ENCODE assay signal across 8 cellular contexts in the genomic region with DNA sequence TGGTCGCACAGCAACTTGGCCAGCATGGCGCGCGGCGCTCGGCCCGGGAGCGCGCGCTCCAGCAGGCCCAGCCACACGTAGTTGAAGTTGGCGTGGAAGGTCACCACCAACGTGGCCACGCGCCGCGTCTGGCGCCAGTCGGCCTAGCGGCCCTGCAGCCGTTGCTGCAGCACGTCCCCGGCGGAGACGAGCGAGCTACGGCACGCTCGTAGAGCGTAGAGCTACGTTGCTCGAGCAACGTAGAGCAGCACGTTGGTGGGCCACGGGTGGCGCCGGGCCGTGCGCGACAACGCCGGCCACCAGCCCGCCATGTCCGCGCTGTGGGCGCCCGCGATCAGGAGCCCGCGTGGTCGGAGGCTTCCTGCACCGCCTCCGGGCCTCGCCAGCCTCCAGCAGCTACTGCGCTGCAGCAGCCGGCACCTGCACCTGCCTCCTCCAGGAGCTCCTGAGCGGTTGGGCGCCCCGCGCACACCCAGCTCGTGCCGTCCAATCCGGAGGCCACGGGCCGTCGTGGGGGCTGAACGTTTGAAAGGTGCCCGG. TPM values are rescaled to one million over a fixed set of nuclear protein-coding genes. Genes with fewer than 3 reads are reported as not detected.
A peak's percentile ranks its signal among the peaks of the same experiment; 100 is the strongest.
DNase-seq lines count a peak whose midpoint lies in the region; ATAC-seq and TF ChIP-seq lines count a peak whose summit lies in the region.

No MANE protein-coding gene starts in this region.

- H3K18ac ChIP-seq in IMR-90 (ENCODE audit: low read depth, low read length): no peak overlapping the region

- no peak overlapping the region for H2BK5ac ChIP-seq in IMR-90 (ENCODE audit: low read depth, low read length, poor library complexity, severe bottlenecking)

- H3K36me3 Mint-ChIP-seq in T-cell: no peaks in the 10 kb centered on the region

- H3K27ac Mint-ChIP-seq in T-cell: peak overlapping the region; percentile 43 to 61

- no peaks in the 10 kb centered on the region for H3K9me3 ChIP-seq in IMR-90 (ENCODE audit: control insufficient read depth, insufficient read depth, low read length)
- no peaks in the 10 kb centered on the region for H3K9me3 ChIP-seq in adipocyte (ENCODE audit: control insufficient read depth, low read length)

- no peaks in the 10 kb centered on the region for H3K79me1 ChIP-seq in IMR-90 (ENCODE audit: low read depth in 1 of 2, low read length in 2 of 2)

- in situ Hi-C loops in ACHN (cut with HindIII; ENCODE audit: low pct_ligation_motif_present, low pct_unique_long_range_greater_than_20kb, low sequenced_read_pairs): no loop called here
- in situ Hi-C loops in IMR-90 (cut with MboI; ENCODE audit: low sequenced_read_pairs): no loop called here

- peaks cover 12% of the 10 kb centered on the region for H3K27me3 ChIP-seq in IMR-90 (ENCODE audit: control insufficient read depth, insufficient read depth, low read length)
- peaks cover 4% of the 10 kb centered on the region for H3K27me3 ChIP-seq in adipocyte (replicated peaks; ENCODE audit: control insufficient read depth, insufficient read depth, low read length)

- peak; percentile 45 for DNase-seq in ACHN
- no peak for DNase-seq in IMR-90
- DNase-seq in T-cell: peak; percentile 44 to 77 (median 64)
- DNase-seq in adipocyte (ENCODE audit: low read depth): no peak
- DNase-seq in left lobe of liver (ENCODE audit: low spot score): peak; percentile 75
- peak; percentile 35 for DNase-seq in stimulated activated CD8-positive, alpha-beta memory T cell treated with anti-CD3 and anti-CD28 coated beads, Interleukin-12 subunit alpha, Interleukin-12 subunit beta, amount 100 ng/mL, for 24 hours (ENCODE audit: extremely low read depth)

- peak overlapping the region; percentile 76 to 84 (median 79) for H3K4me3 Mint-ChIP-seq in T-cell

- POLR2A ChIA-PET in IMR-90 (lab: Charles Lee; ENCODE audit: unreplicated experiment): no interaction called here
- POLR2A ChIA-PET in T-cell (lab: Charles Lee): interaction anchor here (0.5 to 0.8 kb wide), 4 partner anchors 13 to 325 kb away, joined by 3 to 17 read pairs (median 4); partner anchors contain the start of gene SULT1A1 (in 1 of the 2)

- TF ChIP-seq POLR2A in IMR-90 (IDR thresholded peaks at IDR 0.05; ENCODE audit: low read depth, low read length): no peak

- no TSS peak for BruUV-seq in IMR-90 (replicated peaks; lab: Mats Ljungman, UMichigan)

- no peak for TF ChIP-seq CTCF in IMR-90 (conservative IDR thresholded peaks at IDR 0.05; ENCODE audit: low read depth, low read length)

- ATAC-seq in IMR-90 (ENCODE audit: low read depth): peak; percentile 53
- peak; percentile 93 to 99 (median 96) for ATAC-seq in T-cell (replicated peaks in 1 of 4)
- peak; percentile 95 for ATAC-seq in left lobe of liver
- no peak for ATAC-seq in GM18502 (IDR thresholded peaks at IDR 0.05; ENCODE audit: poor library complexity, unreplicated experiment)
- ATAC-seq in HG03571 (IDR thresholded peaks at IDR 0.05; ENCODE audit: unreplicated experiment): no peak

- no peak overlapping the region for H3K14ac ChIP-seq in IMR-90 (replicated peaks; ENCODE audit: low read depth, low read length)

- H2BK120ac ChIP-seq in IMR-90 (ENCODE audit: low read depth, low read length): no peak overlapping the region

- 6% methylated on average over 31 of the region's 68 CpGs; no CpG with 5 or more reads in 1 of the 2 experiments for WGBS in IMR-90 (ENCODE audit: extremely low coverage in 2 of 2, insufficient read length in 1 of 2), 2 experiments

- no peaks in the 10 kb centered on the region for H4K20me1 ChIP-seq in IMR-90 (ENCODE audit: insufficient read depth, low read length)

- H3K9me1 ChIP-seq in IMR-90 (ENCODE audit: insufficient read depth, low read length): no peaks in the 10 kb centered on the region

- H3K56ac ChIP-seq in IMR-90 (ENCODE audit: extremely low read depth, insufficient read depth, low read length): no peak overlapping the region

- H3K36me3 ChIP-seq in IMR-90 (ENCODE audit: control insufficient read depth, insufficient read depth, low read length) (no peaks in the 10 kb centered on the region), adipocyte (ENCODE audit: control insufficient read depth, insufficient read depth, low read length, severe bottlenecking) (no peaks in the 10 kb centered on the region)

- H3K27me3 Mint-ChIP-seq in T-cell: peaks cover 2 to 5% of the 10 kb centered on the region in 2 donors

- H4K5ac ChIP-seq in IMR-90 (ENCODE audit: low read depth, low read length): no peak overlapping the region

- H3K27ac ChIP-seq in IMR-90 (ENCODE audit: insufficient read depth, low read length): no peak overlapping the region

- peak overlapping the region; percentile 72 for H2AFZ ChIP-seq in IMR-90 (replicated peaks; ENCODE audit: low read length, poor library complexity)

- TF ChIP-seq RAD21 in IMR-90 (IDR thresholded peaks at IDR 0.05; ENCODE audit: low read length): no peak

- no peak overlapping the region for H4K8ac ChIP-seq in IMR-90 (ENCODE audit: low read depth in 2 of 2, low read length in 2 of 2)

- H3K4me1 Mint-ChIP-seq in T-cell: peaks cover 17 to 29% (median 18%) of the 10 kb centered on the region in 3 donors

- H3K4me1 ChIP-seq in IMR-90 (ENCODE audit: control insufficient read depth, insufficient read depth, low read length) (no peaks in the 10 kb centered on the region), adipocyte (ENCODE audit: control insufficient read depth, insufficient read depth, low read length) (no peaks in the 10 kb centered on the region)

- H2AK5ac ChIP-seq in IMR-90 (ENCODE audit: low read depth, low read length): no peak overlapping the region

- H3K4me3 ChIP-seq in IMR-90 (ENCODE audit: insufficient read depth, low read depth, low read length): no peak overlapping the region
- H3K4me3 ChIP-seq in adipocyte (ENCODE audit: low read length): peak overlapping the region; percentile 65

- dilution Hi-C loops in IMR-90 (cut with HindIII; ENCODE audit: low sequenced_read_pairs, unreplicated experiment): no loop called here

- H2BK20ac ChIP-seq in IMR-90 (ENCODE audit: low read depth, low read length): no peak overlapping the region

- H3K9ac ChIP-seq in IMR-90 (ENCODE audit: low read depth, low read length) (no peak overlapping the region), adipocyte (ENCODE audit: low read length) (peak overlapping the region; percentile 34)

- no peak overlapping the region for H4K91ac ChIP-seq in IMR-90 (ENCODE audit: insufficient read depth, low read depth, low read length)

- H3K4me2 ChIP-seq in IMR-90 (ENCODE audit: low read depth, low read length): peak overlapping the region; percentile 10; the same call in 1 of the 2 replicates

- intact Hi-C loops in IMR-90 (cut with micrococcal nuclease): no loop called here

- H2BK15ac ChIP-seq in IMR-90 (ENCODE audit: low read depth, low read length): no peak overlapping the region

- no peak overlapping the region for H3K23ac ChIP-seq in IMR-90 (ENCODE audit: low read depth, low read length)

- CTCF ChIA-PET in IMR-90 (lab: Yijun Ruan, JAX) (no interaction called here), T-cell (lab: Charles Lee) (no interaction called here)

- H3K4ac ChIP-seq in IMR-90 (ENCODE audit: low read depth, low read length): no peak overlapping the region

- no peak overlapping the region for H2AK9ac ChIP-seq in IMR-90 (replicated peaks; ENCODE audit: low read depth, low read length, poor library complexity)

- H3K9me3 Mint-ChIP-seq in T-cell: no peaks in the 10 kb centered on the region

TF ChIP-seq in IMR-90, 13 proteins besides CTCF, POLR2A, EP300 and RAD21:
- TF ChIP-seq FOS (IDR thresholded peaks at IDR 0.05; ENCODE audit: low read depth, low read length) (no peak), MAFK (IDR thresholded peaks at IDR 0.05; ENCODE audit: low read depth, low read length) (no peak), SMC3 (IDR thresholded peaks at IDR 0.05; ENCODE audit: low read depth, low read length) (no peak), BHLHE40 (IDR thresholded peaks at IDR 0.05; ENCODE audit: low read depth, low read length) (no peak), MXI1 (IDR thresholded peaks at IDR 0.05; ENCODE audit: borderline replicate concordance, low read depth, low read length) (no peak), MAZ (IDR thresholded peaks at IDR 0.05; ENCODE audit: borderline replicate concordance, low read depth, low read length) (no peak), NFE2L2 (IDR thresholded peaks at IDR 0.05; ENCODE audit: low read depth, low read length) (no peak), ELK1 (IDR thresholded peaks at IDR 0.05; ENCODE audit: borderline replicate concordance, low read depth, low read length) (no peak), RCOR1 (IDR thresholded peaks at IDR 0.05; ENCODE audit: insufficient replicate concordance, low read length) (no peak), RFX5 (IDR thresholded peaks at IDR 0.05; ENCODE audit: low read depth, low read length) (no peak)

RNA-seq across cellular contexts. Expression of gene SULT1A1, which starts 13.4 kb away (rescaled TPM):
- 1.1 and 1.6 TPM in 2 replicates for total RNA-seq in IMR-90 (2012; rRNA removed)
- 1.1 and 1.2 TPM in 2 replicates for polyA plus RNA-seq in IMR-90 (2012; rRNA removed)
- 1.4 and 1.7 TPM in 2 replicates for polyA plus RNA-seq in IMR-90 (2012; cell fraction: cytosol; rRNA removed)
- 0.87 and 1.3 TPM in 2 replicates for polyA plus RNA-seq in IMR-90 (2012; cell fraction: nucleus; rRNA removed; ENCODE audit: low replicate concordance)
- 10 to 100 TPM; 13.3 to 19.0 (median 15.8) TPM for total RNA-seq in T-cell
- total RNA-seq in left lobe of liver: 179 TPM

RNA-seq across cellular contexts. Expression of gene NPIPB8, which starts 14.6 kb away (rescaled TPM):
- not detected in 2 replicates for total RNA-seq in IMR-90 (2012; rRNA removed)
- not detected in 2 replicates for polyA plus RNA-seq in IMR-90 (2012; rRNA removed)
- polyA plus RNA-seq in IMR-90 (2012; cell fraction: cytosol; rRNA removed): not detected in 2 replicates
- 0.26 TPM in 1 of 2 replicates, not detected in the other for polyA plus RNA-seq in IMR-90 (2012; cell fraction: nucleus; rRNA removed; ENCODE audit: low replicate concordance)
- 1 to 10 TPM in 2 of 5 donors, under 1 TPM in 1, not detected in 2; 0.76 to 3.7 (median 2.1) TPM for total RNA-seq in T-cell
- 3.2 TPM for total RNA-seq in left lobe of liver

RNA-seq across cellular contexts. Expression of gene SULT1A2, which starts 26.4 kb away (rescaled TPM):
- not detected in 2 replicates for total RNA-seq in IMR-90 (2012; rRNA removed)
- polyA plus RNA-seq in IMR-90 (2012; rRNA removed): 0.09 TPM in 1 of 2 replicates, not detected in the other
- 0.04 TPM in 1 of 2 replicates, not detected in the other for polyA plus RNA-seq in IMR-90 (2012; cell fraction: cytosol; rRNA removed)
- polyA plus RNA-seq in IMR-90 (2012; cell fraction: nucleus; rRNA removed; ENCODE audit: low replicate concordance): 0.06 and 0.13 TPM in 2 replicates
- under 1 TPM in 3 of 5 donors, not detected in 2; 0.30 to 0.62 (median 0.53) TPM for total RNA-seq in T-cell
- total RNA-seq in left lobe of liver: 50.3 TPM

Comparison
In these comparisons a context has a peak if more than half of its experiments do, and no peak if none do; other contexts are left out.
1. DNase-seq: peak in ACHN (single experiment), T-cell (34 of 34), left lobe of liver (single experiment) and stimulated activated CD8-positive, alpha-beta memory T cell treated with anti-CD3 and anti-CD28 coated beads, Interleukin-12 subunit alpha, Interleukin-12 subunit beta, amount 100 ng/mL, for 24 hours (single experiment); none in IMR-90 (single experiment) and adipocyte (single experiment).
2. ATAC-seq: peak in IMR-90 (single experiment), T-cell (4 of 4) and left lobe of liver (single experiment); none in GM18502 (single experiment) and HG03571 (single experiment).
3. RNA of gene SULT1A2, which starts 26.4 kb away (total RNA-seq): 50.3 TPM in left lobe of liver (single experiment); 0.30 to 0.62 TPM in T-cell and not detected in IMR-90; every median in the first group is over 10 times any median in the second.